1 cellular context compared by ENCODE assay signal in the genomic region with DNA sequence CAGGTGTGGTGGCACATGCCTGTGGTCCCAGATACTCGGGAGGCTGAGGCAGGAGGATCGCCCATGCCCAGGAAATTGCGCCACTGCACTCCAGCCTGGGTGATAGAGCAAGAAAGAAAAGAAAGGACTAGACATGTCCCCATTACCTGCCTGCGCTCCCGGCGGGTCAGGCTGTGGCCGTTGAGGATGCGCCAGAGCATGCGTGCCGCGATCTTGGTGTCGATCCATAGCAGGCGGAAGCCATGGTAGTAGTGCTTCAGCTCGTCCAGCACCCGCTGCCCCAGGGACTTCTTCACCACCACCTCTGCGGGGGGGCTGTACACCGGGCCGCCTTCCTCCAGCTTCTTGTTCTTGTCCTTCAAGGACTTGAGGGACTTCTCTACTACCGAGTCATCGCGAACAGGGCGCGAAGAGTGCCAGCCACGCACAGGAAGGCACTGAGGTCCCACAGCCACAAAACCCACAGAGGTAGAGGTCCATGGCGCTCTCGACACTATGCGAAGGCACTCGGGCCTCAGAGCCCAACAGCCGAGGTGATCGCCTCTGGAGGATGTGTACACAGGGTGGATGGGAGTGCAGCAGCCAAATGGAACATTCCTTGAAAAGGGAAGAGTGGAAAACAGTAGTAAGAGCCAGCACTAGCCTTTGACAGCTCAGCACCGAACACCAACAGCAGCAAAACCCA.
TF ChIP-seq lines count a peak whose summit lies in the region.

No MANE protein-coding gene starts in this region.

TF ChIP-seq in K562, 482 proteins besides CTCF, POLR2A, EP300 and RAD21:
- TF ChIP-seq, protein P1, sequence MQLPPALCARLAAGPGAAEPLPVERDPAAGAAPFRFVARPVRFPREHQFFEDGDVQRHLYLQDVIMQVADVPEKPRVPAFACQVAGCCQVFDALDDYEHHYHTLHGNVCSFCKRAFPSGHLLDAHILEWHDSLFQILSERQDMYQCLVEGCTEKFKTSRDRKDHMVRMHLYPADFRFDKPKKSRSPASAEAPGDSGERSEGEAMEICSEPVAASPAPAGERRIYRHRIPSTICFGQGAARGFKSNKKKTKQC (CRISPR knock-in tag; IDR thresholded peaks at IDR 0.05), result no peak
- TF ChIP-seq, protein P2, sequence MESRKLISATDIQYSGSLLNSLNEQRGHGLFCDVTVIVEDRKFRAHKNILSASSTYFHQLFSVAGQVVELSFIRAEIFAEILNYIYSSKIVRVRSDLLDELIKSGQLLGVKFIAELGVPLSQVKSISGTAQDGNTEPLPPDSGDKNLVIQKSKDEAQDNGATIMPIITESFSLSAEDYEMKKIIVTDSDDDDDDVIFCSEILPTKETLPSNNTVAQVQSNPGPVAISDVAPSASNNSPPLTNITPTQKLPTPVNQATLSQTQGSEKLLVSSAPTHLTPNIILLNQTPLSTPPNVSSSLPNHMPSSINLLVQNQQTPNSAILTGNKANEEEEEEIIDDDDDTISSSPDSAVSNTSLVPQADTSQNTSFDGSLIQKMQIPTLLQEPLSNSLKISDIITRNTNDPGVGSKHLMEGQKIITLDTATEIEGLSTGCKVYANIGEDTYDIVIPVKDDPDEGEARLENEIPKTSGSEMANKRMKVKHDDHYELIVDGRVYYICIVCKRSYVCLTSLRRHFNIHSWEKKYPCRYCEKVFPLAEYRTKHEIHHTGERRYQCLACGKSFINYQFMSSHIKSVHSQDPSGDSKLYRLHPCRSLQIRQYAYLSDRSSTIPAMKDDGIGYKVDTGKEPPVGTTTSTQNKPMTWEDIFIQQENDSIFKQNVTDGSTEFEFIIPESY (CRISPR knock-in tag; IDR thresholded peaks at IDR 0.05), result 0 out of 2 replicates have a peak, but pooled peaks have one; percentile 24
